Comparison of ENCODE assay signal across 17 cellular contexts in the genomic region with DNA sequence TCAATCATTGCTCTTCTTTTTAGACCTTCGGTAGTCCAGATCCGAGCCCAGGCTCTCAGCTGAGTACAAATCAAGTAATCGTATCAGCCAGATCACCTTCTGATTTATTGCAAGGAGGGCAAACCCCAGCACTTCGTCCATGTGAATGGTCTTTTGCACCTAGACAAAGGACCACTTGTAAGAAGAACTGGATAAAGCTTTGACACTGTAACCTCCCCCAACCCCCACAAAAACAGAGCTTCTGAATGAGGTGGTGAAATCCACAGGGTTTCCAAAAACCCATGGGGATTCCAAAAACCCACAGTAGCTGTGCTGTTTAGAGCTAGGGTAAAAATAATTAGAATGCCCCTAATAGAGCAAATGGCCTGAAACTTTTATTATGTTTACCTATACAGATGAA.
DNase-seq lines count a peak whose midpoint lies in the region; ATAC-seq and TF ChIP-seq lines count a peak whose summit lies in the region.
"Had no signal": no experiment of that assay in that cellular context is flagged by ENCODE, and none has a peak within 500 bp of the region (broad histone marks: within the 10 kb centered on the region; RNA-seq: fewer than 3 reads in every experiment).

No MANE protein-coding gene starts in this region.

- peak overlapping the region; percentile 68 for H3K27ac Mint-ChIP-seq in nephron progenitor cell
- no peak overlapping the region for H3K27ac Mint-ChIP-seq in HFFc6
- no peak overlapping the region for H3K27ac Mint-ChIP-seq in CD8-positive, alpha-beta T cell

- no peaks in the 10 kb centered on the region for H3K9me3 ChIP-seq in HCT116 (ENCODE audit: control insufficient read depth in 1 of 2, insufficient read depth in 1 of 2, low read depth in 1 of 2, low read length in 2 of 2)
- no peaks in the 10 kb centered on the region for H3K9me3 ChIP-seq in WERI-Rb-1 (ENCODE audit: severe bottlenecking)
- no peaks in the 10 kb centered on the region for H3K9me3 ChIP-seq in neuronal stem cell (replicated peaks in 1 of 2; ENCODE audit: control insufficient read depth in 2 of 2, insufficient read depth in 1 of 2, low read depth in 1 of 2, low read length in 2 of 2)
- H3K9me3 ChIP-seq in CD8-positive, alpha-beta T cell (ENCODE audit: low read length), result no peaks in the 10 kb centered on the region
- H3K9me3 ChIP-seq: Caco-2 had no signal

- POLR2A ChIA-PET in HCT116 (lab: Charles Lee), result interaction anchor here (1.2 kb wide), 1 partner anchor 8 kb away, joined by 3 read pairs; no protein-coding TSS in a partner anchor
- POLR2A ChIA-PET in CD8-positive, alpha-beta T cell (lab: Charles Lee), result no interaction called here

- intact Hi-C loops in HCT116 (cut with micrococcal nuclease), result no loop called here
- intact Hi-C loops in CD8-positive, alpha-beta T cell (cut with DNase I, micrococcal nuclease), result no loop called here

- peaks cover 10% of the 10 kb centered on the region; the same call in 1 of the 2 replicates for H3K79me2 ChIP-seq in HCT116 (ENCODE audit: insufficient read depth, low read length)

- H2AFZ ChIP-seq in HCT116 (ENCODE audit: low read depth, low read length, poor library complexity, severe bottlenecking), result no peak overlapping the region
- H2AFZ ChIP-seq in neuronal stem cell (ENCODE audit: low read length), result peak overlapping the region; percentile 30
- H2AFZ ChIP-seq: GM23248 had no signal

- RAD21 ChIA-PET in HCT116 (lab: Charles Lee; ENCODE audit: low non-redundant PET in 1 of 2, low total read pairs in 2 of 2, uncharacterized antibody in 2 of 2, unreplicated experiment in 2 of 2), result no interaction called here

- H4K8ac ChIP-seq in neuronal stem cell (ENCODE audit: low read depth, low read length), result no peak overlapping the region

- H3K4me3 ChIP-seq in HCT116 (replicated peaks in 1 of 2; ENCODE audit: low read depth in 1 of 2, low read length in 2 of 2) (no peak overlapping the region), WERI-Rb-1 (ENCODE audit: low read depth, low read length) (peak overlapping the region; percentile 17), neuronal stem cell (ENCODE audit: low read length in 2 of 2) (no peak overlapping the region)
- no peak overlapping the region for H3K4me3 ChIP-seq in CD8-positive, alpha-beta T cell (ENCODE audit: low read depth, low read length)
- H3K4me3 ChIP-seq: GM12878, GM23248 had no signal

- no peaks in the 10 kb centered on the region for H3K27me3 ChIP-seq in HCT116 (ENCODE audit: insufficient read depth, low read length)
- no peaks in the 10 kb centered on the region for H3K27me3 ChIP-seq in WERI-Rb-1 (ENCODE audit: insufficient read depth, low read depth, severe bottlenecking)
- no peaks in the 10 kb centered on the region for H3K27me3 ChIP-seq in neuronal stem cell (ENCODE audit: control insufficient read depth in 3 of 3, insufficient read depth in 3 of 3, low read depth in 1 of 3, low read length in 3 of 3)
- H3K27me3 ChIP-seq in CD8-positive, alpha-beta T cell (ENCODE audit: insufficient read depth, low read length), result no peaks in the 10 kb centered on the region

- no peak overlapping the region for H3K9ac ChIP-seq in HCT116 (ENCODE audit: low read length)
- no peak overlapping the region for H3K9ac ChIP-seq in neuronal stem cell (ENCODE audit: low read depth, low read length, poor library complexity)
- H3K9ac ChIP-seq: GM23248 had no signal

- CTCF ChIA-PET in HCT116 (lab: Charles Lee), result interaction anchor here (1.8 kb wide), 1 partner anchor 32 kb away, joined by 7 read pairs; no protein-coding TSS in a partner anchor
- CTCF ChIA-PET in CD8-positive, alpha-beta T cell (lab: Charles Lee), result no interaction called here

- WGBS in neuronal stem cell (ENCODE audit: extremely low coverage in 2 of 2, insufficient read length in 2 of 2, insufficient replicate concordance in 1 of 2), 2 donors, result no CpG with 5 or more reads among the region's 4 CpGs

- no peaks in the 10 kb centered on the region for H3K9me2 ChIP-seq in HCT116 (ENCODE audit: insufficient read depth)

- peaks cover 17 to 24% of the 10 kb centered on the region in 2 experiments; a peak in 2 of 4 replicates for H3K4me1 ChIP-seq in HCT116 (ENCODE audit: control insufficient read depth in 1 of 2, insufficient read depth in 2 of 2, low read length in 2 of 2)
- peaks cover 3 to 4% of the 10 kb centered on the region in 2 donors for H3K4me1 ChIP-seq in neuronal stem cell (ENCODE audit: control insufficient read depth in 2 of 2, insufficient read depth in 1 of 2, low read depth in 1 of 2, low read length in 2 of 2)
- H3K4me1 ChIP-seq in CD8-positive, alpha-beta T cell (ENCODE audit: insufficient read depth, low read length), result no peaks in the 10 kb centered on the region
- H3K4me1 ChIP-seq: Caco-2 had no signal

- H2BK5ac ChIP-seq in neuronal stem cell (ENCODE audit: low read length), result no peak overlapping the region

- H3K14ac ChIP-seq in neuronal stem cell (ENCODE audit: low read length), result no peak overlapping the region

- H3K4me1 Mint-ChIP-seq in nephron progenitor cell (peaks cover 19% of the 10 kb centered on the region), HFFc6 (ENCODE audit: low read depth) (no peaks in the 10 kb centered on the region)
- H3K4me1 Mint-ChIP-seq in CD8-positive, alpha-beta T cell (ENCODE audit: low read depth), result peaks cover 2% of the 10 kb centered on the region

- H3K4me3 Mint-ChIP-seq in nephron progenitor cell, result peak overlapping the region; percentile 41
- H3K4me3 Mint-ChIP-seq in HFFc6, result no peak overlapping the region
- no peak overlapping the region for H3K4me3 Mint-ChIP-seq in CD8-positive, alpha-beta T cell
- H3K4me3 Mint-ChIP-seq: CD4-positive, alpha-beta memory T cell; H9 had no signal

- no peak overlapping the region for H4K91ac ChIP-seq in neuronal stem cell (ENCODE audit: low read depth, low read length, poor library complexity)

- H3K27ac ChIP-seq in HCT116 (ENCODE audit: low read depth, low read length) (peak overlapping the region; percentile 95; the same call in 1 of the 2 replicates), WERI-Rb-1 (peak overlapping the region; percentile 3; the same call in 1 of the 2 replicates), neuronal stem cell (replicated peaks; ENCODE audit: low read length) (no peak overlapping the region)
- H3K27ac ChIP-seq in CD8-positive, alpha-beta T cell (ENCODE audit: low read depth, low read length), result no peak overlapping the region
- H3K27ac ChIP-seq: GM23248 had no signal

- DNase-seq in HCT116 (ENCODE audit: low read depth, low spot score) (no peak), WERI-Rb-1 (peak; percentile 39), nephron progenitor cell (peak; percentile 11), neuronal stem cell (ENCODE audit: low spot score) (no peak), HFFc6 (no peak), NAMALWA (ENCODE audit: low spot score) (no peak)
- DNase-seq in CD8-positive, alpha-beta T cell, result no peak
- DNase-seq in activated T-cell treated with anti-CD3 and anti-CD28 coated beads, Interleukin-2, amount 50 U/mL, for 48 hours, result no peak
- DNase-seq: C1 segment of cervical spinal cord; Caco-2; CD4-positive, alpha-beta memory T cell; DMS153; DND-41; GDM1; GM23248; H9 had no signal

- no peaks in the 10 kb centered on the region for H3K27me3 Mint-ChIP-seq in nephron progenitor cell (ENCODE audit: low read depth, poor library complexity)
- H3K27me3 Mint-ChIP-seq in HFFc6 (ENCODE audit: insufficient read depth), result no peaks in the 10 kb centered on the region
- H3K27me3 Mint-ChIP-seq in CD8-positive, alpha-beta T cell (ENCODE audit: low read depth), result no peaks in the 10 kb centered on the region
- H3K27me3 Mint-ChIP-seq: CD4-positive, alpha-beta memory T cell had no signal

- no TSS peak for BruUV-seq in HCT116 (replicated peaks; lab: Mats Ljungman, UMichigan)

- no peak for TF ChIP-seq POLR2A in HCT116 (IDR thresholded peaks at IDR 0.05; ENCODE audit: borderline replicate concordance, extremely low read depth, insufficient read depth, insufficient read length)

- H3K36me3 Mint-ChIP-seq in nephron progenitor cell (ENCODE audit: low read depth) (no peaks in the 10 kb centered on the region), HFFc6 (ENCODE audit: low read depth) (peaks cover 5% of the 10 kb centered on the region; the same call in 1 of the 2 replicates)
- H3K36me3 Mint-ChIP-seq in CD8-positive, alpha-beta T cell, result peaks cover 45% of the 10 kb centered on the region

- no peak overlapping the region for H2BK15ac ChIP-seq in neuronal stem cell (ENCODE audit: low read length)

- no peak overlapping the region for H3K4me2 ChIP-seq in HCT116 (ENCODE audit: low read length)
- no peak overlapping the region for H3K4me2 ChIP-seq in neuronal stem cell (ENCODE audit: insufficient read depth, low read length, poor library complexity, severe bottlenecking)

- H3K9me3 Mint-ChIP-seq in nephron progenitor cell (no peaks in the 10 kb centered on the region), HFFc6 (no peaks in the 10 kb centered on the region)
- H3K9me3 Mint-ChIP-seq in CD8-positive, alpha-beta T cell, result no peaks in the 10 kb centered on the region
- H3K9me3 Mint-ChIP-seq: CD4-positive, alpha-beta memory T cell; H9 had no signal

- no peak for TF ChIP-seq CTCF in HCT116 (IDR thresholded peaks at IDR 0.05 in 2 of 3, conservative IDR thresholded peaks at IDR 0.05 in 1 of 3; ENCODE audit: borderline replicate concordance in 1 of 3, insufficient read depth in 1 of 3, low read depth in 2 of 3, low read length in 2 of 3)
- TF ChIP-seq CTCF in WERI-Rb-1 (IDR thresholded peaks at IDR 0.05; ENCODE audit: low read depth, low read length), result no peak
- no peak for TF ChIP-seq CTCF in nephron progenitor cell (IDR thresholded peaks at IDR 0.05)
- TF ChIP-seq CTCF in HFFc6 (IDR thresholded peaks at IDR 0.05), result no peak
- no peak for TF ChIP-seq CTCF in CD8-positive, alpha-beta T cell (IDR thresholded peaks at IDR 0.05)

- H3K4ac ChIP-seq in neuronal stem cell (ENCODE audit: low read length), result no peak overlapping the region

- H3K36me3 ChIP-seq in HCT116 (ENCODE audit: control insufficient read depth in 1 of 2, insufficient read depth in 2 of 2, low read length in 2 of 2) (peaks cover 0 to 10% of the 10 kb centered on the region in 2 experiments; a peak in 1 of 4 replicates), WERI-Rb-1 (no peaks in the 10 kb centered on the region), neuronal stem cell (replicated peaks in 1 of 2; ENCODE audit: control insufficient read depth in 2 of 2, insufficient read depth in 2 of 2, low read length in 2 of 2) (no peaks in the 10 kb centered on the region)
- H3K36me3 ChIP-seq in CD8-positive, alpha-beta T cell (ENCODE audit: insufficient read depth, low read length), result no peaks in the 10 kb centered on the region

- no peaks in the 10 kb centered on the region for H3K79me1 ChIP-seq in neuronal stem cell (ENCODE audit: low read depth, low read length)

- H4K20me1 ChIP-seq in HCT116 (ENCODE audit: insufficient read depth), result no peaks in the 10 kb centered on the region

- no peak overlapping the region for H2AK5ac ChIP-seq in neuronal stem cell (ENCODE audit: low read depth, low read length)

- H2BK120ac ChIP-seq in neuronal stem cell (ENCODE audit: low read depth, low read length), result no peak overlapping the region

- H3K23ac ChIP-seq in neuronal stem cell (ENCODE audit: low read depth, low read length, poor library complexity), result no peak overlapping the region

- H3K18ac ChIP-seq in neuronal stem cell (ENCODE audit: low read length), result no peak overlapping the region

- no peak for TF ChIP-seq RAD21 in HCT116 (IDR thresholded peaks at IDR 0.05; ENCODE audit: low read depth)

- ATAC-seq in HCT116, result no peak
- ATAC-seq in CD8-positive, alpha-beta T cell, result no peak
- ATAC-seq: GM12878 had no signal

- H2BK12ac ChIP-seq in neuronal stem cell (ENCODE audit: low read length), result no peak overlapping the region

Comparison
In these comparisons a context has a peak if more than half of its experiments do, and no peak if none do; other contexts are left out.
1. DNase-seq: peak in WERI-Rb-1 (single experiment) and nephron progenitor cell (single experiment); none in HCT116 (single experiment), neuronal stem cell (single experiment), HFFc6 (single experiment), NAMALWA (single experiment), CD8-positive, alpha-beta T cell (0 of 7) and activated T-cell treated with anti-CD3 and anti-CD28 coated beads, Interleukin-2, amount 50 U/mL, for 48 hours (0 of 2).
2. H3K27ac ChIP-seq: peak in HCT116 (single experiment) and WERI-Rb-1 (single experiment); none in neuronal stem cell (single experiment) and CD8-positive, alpha-beta T cell (single experiment).